ENCODE assay signal across 13 cellular contexts in genomic region chr11:78207532-78208256, GRCh38.
"Had no signal": no experiment of that assay in that cellular context is flagged by ENCODE, and none has a peak within 500 bp of the region (broad histone marks: within the 10 kb centered on the region; RNA-seq: fewer than 3 reads in every experiment).

No MANE protein-coding gene starts in this region.

- H3K9me3 Mint-ChIP-seq: activated naive CD8-positive, alpha-beta T cell treated with anti-CD3 and anti-CD28 coated beads for 36 hours; activated T-cell treated with anti-CD3 and anti-CD28 coated beads, Interleukin-2, amount 50 U/mL, for 4 hours; naive thymus-derived CD4-positive, alpha-beta T cell; T-helper 1 cell treated with Interleukin-12 subunit alpha and Interleukin-12 subunit beta and Interleukin-4 antibody, amounts not matched to agents 30 μg/mL and 1 μg/mL, for 36 hours had no signal

- H3K4me1 ChIP-seq: lower lobe of right lung had no signal

- H3K27me3 Mint-ChIP-seq: activated naive CD8-positive, alpha-beta T cell treated with anti-CD3 and anti-CD28 coated beads for 36 hours; naive thymus-derived CD4-positive, alpha-beta T cell had no signal

- H3K4me3 Mint-ChIP-seq: activated naive CD8-positive, alpha-beta T cell treated with anti-CD3 and anti-CD28 coated beads for 36 hours; activated T-cell treated with anti-CD3 and anti-CD28 coated beads, Interleukin-2, amount 50 U/mL, for 4 hours; naive thymus-derived CD4-positive, alpha-beta T cell; T-helper 1 cell treated with Interleukin-12 subunit alpha and Interleukin-12 subunit beta and Interleukin-4 antibody, amounts not matched to agents 30 μg/mL and 1 μg/mL, for 36 hours had no signal

- H3K9me3 ChIP-seq: lower lobe of right lung had no signal

- FAIRE-seq: colon, frontal cortex, urothelium cell line had no signal

- DNase-seq: activated CD4-positive, alpha-beta T cell treated with anti-CD3 and anti-CD28 coated beads, Interleukin-2, amount 50 U/mL, for 4 hours; activated effector memory CD4-positive, alpha-beta T cell treated with anti-CD3 and anti-CD28 coated beads, Interleukin-2, amount 50 U/mL, for 16 hours; activated naive CD8-positive, alpha-beta T cell treated with anti-CD3 and anti-CD28 coated beads for 36 hours; activated T-cell treated with anti-CD3 and anti-CD28 coated beads, Interleukin-2, amount 50 U/mL, for 4 hours; hippocampal formation; lower lobe of right lung; naive thymus-derived CD4-positive, alpha-beta T cell; stimulated activated CD4-positive, alpha-beta T cell treated with anti-CD3 and anti-CD28 coated beads, Interleukin-15, amount 100 ng/mL, for 24 hours; stimulated activated CD4-positive, alpha-beta T cell treated with anti-CD3 and anti-CD28 coated beads, Interleukin-4, amount 100 ng/mL, for 24 hours had no signal

- H3K27ac Mint-ChIP-seq: activated naive CD8-positive, alpha-beta T cell treated with anti-CD3 and anti-CD28 coated beads for 36 hours; T-helper 1 cell treated with Interleukin-12 subunit alpha and Interleukin-12 subunit beta and Interleukin-4 antibody, amounts not matched to agents 30 μg/mL and 1 μg/mL, for 36 hours had no signal

- H3K4me3 ChIP-seq: lower lobe of right lung had no signal

- H3K27ac ChIP-seq: lower lobe of right lung had no signal

- ATAC-seq: activated T-cell treated with anti-CD3 and anti-CD28 coated beads, Interleukin-2, amount 50 U/mL, for 4 hours; lower lobe of right lung; naive thymus-derived CD4-positive, alpha-beta T cell had no signal
